Comparison of ENCODE assay signal across 9 cellular contexts in the genomic region with DNA sequence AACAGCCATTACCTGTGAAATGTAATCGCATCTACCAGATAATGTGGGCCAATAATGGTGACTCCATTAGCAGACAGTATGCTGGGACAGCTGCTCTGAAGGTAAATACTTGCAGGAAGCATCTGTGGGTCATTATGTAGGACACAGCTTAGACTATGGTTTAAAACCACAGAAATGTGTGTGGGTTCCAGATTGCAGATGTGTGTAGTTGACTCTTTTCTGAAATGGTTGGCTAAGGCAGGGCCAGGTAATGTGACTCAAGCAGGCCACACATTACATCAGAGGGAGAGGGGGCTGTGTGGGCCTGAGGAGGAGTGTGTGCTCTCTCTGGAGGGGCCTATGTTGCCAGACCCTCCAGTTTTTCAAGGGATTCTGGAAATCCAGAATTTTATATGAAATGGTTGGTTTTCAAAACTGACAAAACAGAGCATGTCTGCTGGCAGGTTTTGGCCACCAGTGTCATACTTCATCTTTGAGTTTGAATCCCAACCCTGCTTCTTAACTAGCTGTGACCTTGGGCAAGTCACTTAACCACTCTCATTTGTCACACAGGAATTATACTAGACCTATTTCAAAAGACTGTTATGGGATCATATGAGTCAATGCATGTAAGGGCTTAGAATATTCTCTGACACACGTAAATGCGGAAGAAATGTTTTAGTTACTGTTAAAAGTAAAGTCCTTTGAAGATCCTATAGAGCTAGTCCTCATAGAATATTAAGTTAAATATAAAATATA.
DNase-seq lines count a peak whose midpoint lies in the region; ATAC-seq, FAIRE-seq and TF ChIP-seq lines count a peak whose summit lies in the region.
"Had no signal": no experiment of that assay in that cellular context is flagged by ENCODE, and none has a peak within 500 bp of the region (broad histone marks: within the 10 kb centered on the region; RNA-seq: fewer than 3 reads in every experiment).

No MANE protein-coding gene starts in this region.

- H3K79me2 ChIP-seq in keratinocyte (ENCODE audit: control insufficient read depth, insufficient read depth, low read length), result no peaks in the 10 kb centered on the region

- H3K27ac ChIP-seq in SJCRH30 (peak overlapping the region; percentile 24; the same call in 1 of the 2 replicates), keratinocyte (ENCODE audit: control insufficient read depth, insufficient read depth, low read length) (no peak overlapping the region), prostate gland (no peak overlapping the region), body of pancreas (no peak overlapping the region)

- TF ChIP-seq POLR2A in GM12891 (IDR thresholded peaks at IDR 0.05; ENCODE audit: low read depth, low read length) (no peak), prostate gland (IDR thresholded peaks at IDR 0.05) (no peak), body of pancreas (IDR thresholded peaks at IDR 0.05) (no peak)

- TF ChIP-seq CTCF in keratinocyte (optimal IDR thresholded peaks at IDR 0.05 in 1 of 3, IDR thresholded peaks at IDR 0.05 in 1 of 3, conservative IDR thresholded peaks at IDR 0.05 in 1 of 3; ENCODE audit: extremely low read depth in 1 of 3, insufficient read depth in 2 of 3, low read length in 3 of 3) (no peak), prostate gland (IDR thresholded peaks at IDR 0.05) (no peak), body of pancreas (IDR thresholded peaks at IDR 0.05) (no peak)

- H3K9ac ChIP-seq in keratinocyte (ENCODE audit: control insufficient read depth, extremely low read depth, insufficient read depth, low read length), result no peak overlapping the region

- intact Hi-C loops in prostate gland (cut with DNase I), result no loop called here
- intact Hi-C loops in body of pancreas (cut with DNase I), result no loop called here

- H3K4me3 ChIP-seq in SJCRH30 (no peak overlapping the region), keratinocyte (ENCODE audit: control insufficient read depth in 2 of 3, extremely low read depth in 1 of 3, insufficient read depth in 2 of 3, low read depth in 1 of 3, low read length in 3 of 3) (no peak overlapping the region), prostate gland (no peak overlapping the region), body of pancreas (no peak overlapping the region)

- no peaks in the 10 kb centered on the region for H3K9me1 ChIP-seq in keratinocyte (ENCODE audit: control insufficient read depth, extremely low read depth, insufficient read depth, low read length)

- no peak overlapping the region for H2AFZ ChIP-seq in keratinocyte (ENCODE audit: control insufficient read depth, low read length)

- dilution Hi-C loops in keratinocyte (cut with MboI; ENCODE audit: extremely low pct_ligation_motif_present, low sequenced_read_pairs), result no loop called here

- no peak overlapping the region for H3K4me2 ChIP-seq in keratinocyte (ENCODE audit: control insufficient read depth, extremely low read depth, insufficient read depth, low read depth, low read length)

- H3K9me3 ChIP-seq in SJCRH30 (replicated peaks) (no peaks in the 10 kb centered on the region), keratinocyte (ENCODE audit: control insufficient read depth, low read depth, low read length) (no peaks in the 10 kb centered on the region), prostate gland (no peaks in the 10 kb centered on the region), body of pancreas (no peaks in the 10 kb centered on the region)

- no peaks in the 10 kb centered on the region for H4K20me1 ChIP-seq in keratinocyte (ENCODE audit: control insufficient read depth, extremely low read depth, insufficient read depth, low read length)

- 93% methylated on average over 3 of the region's 3 CpGs for WGBS in prostate gland
- 87 to 96% methylated on average over 3 of the region's 3 CpGs for WGBS in body of pancreas, 2 donors

- H3K36me3 ChIP-seq in SJCRH30, result no peaks in the 10 kb centered on the region; the same call in 1 of the 2 replicates
- peaks cover 4 to 10% of the 10 kb centered on the region in 2 experiments for H3K36me3 ChIP-seq in keratinocyte (ENCODE audit: control insufficient read depth in 2 of 2, extremely low read depth in 1 of 2, insufficient read depth in 2 of 2, low read length in 2 of 2)
- H3K36me3 ChIP-seq in prostate gland, result no peaks in the 10 kb centered on the region
- H3K36me3 ChIP-seq in body of pancreas (replicated peaks in 1 of 2; ENCODE audit: insufficient read depth in 1 of 2, low read depth in 2 of 2), result no peaks in the 10 kb centered on the region

- DNase-seq in GM12891 (ENCODE audit: insufficient read length, low spot score) (no peak), SJCRH30 (peak; percentile 52 to 71), keratinocyte (ENCODE audit: low read depth, low spot score) (peak; percentile 7), prostate gland (ENCODE audit: low spot score) (no peak), NCI-H1417 (lab: John Stamatoyannopoulos, UW) (no peak), body of pancreas (no peak), HuH-7.5 (ENCODE audit: low spot score) (no peak)
- DNase-seq: activated gamma-delta T cell treated with Interleukin-2 at 50 U/mL for 16 hours had no signal

- H3K27me3 ChIP-seq in SJCRH30 (no peaks in the 10 kb centered on the region), keratinocyte (ENCODE audit: control insufficient read depth, extremely low read depth, insufficient read depth, low read length) (no peaks in the 10 kb centered on the region), prostate gland (replicated peaks; ENCODE audit: insufficient read depth) (no peaks in the 10 kb centered on the region), body of pancreas (no peaks in the 10 kb centered on the region)

- FAIRE-seq in GM12891 (lab: Jason Lieb, UNC), result peak; percentile 93
- FAIRE-seq in keratinocyte (lab: Jason Lieb, UNC), result peak; percentile 58

- H3K4me1 ChIP-seq in SJCRH30 (peaks cover 17% of the 10 kb centered on the region), keratinocyte (ENCODE audit: control insufficient read depth, extremely low read depth, insufficient read depth, low read length) (no peaks in the 10 kb centered on the region), prostate gland (replicated peaks) (no peaks in the 10 kb centered on the region), body of pancreas (peaks cover 6% of the 10 kb centered on the region)

- ATAC-seq in HG02870 (IDR thresholded peaks at IDR 0.05; ENCODE audit: unreplicated experiment) (peak; percentile 72), body of pancreas (no peak)

TF ChIP-seq in GM12891, 5 proteins besides CTCF, POLR2A, EP300 and RAD21:
- TF ChIP-seq PAX5 (IDR thresholded peaks at IDR 0.05; ENCODE audit: insufficient read depth, low read length, severe bottlenecking) (no peak), TAF1 (IDR thresholded peaks at IDR 0.05; ENCODE audit: low read depth, low read length) (no peak), POLR2AphosphoS5 (IDR thresholded peaks at IDR 0.05; ENCODE audit: low read depth, low read length) (no peak), SPI1 (IDR thresholded peaks at IDR 0.05; ENCODE audit: low read depth, low read length) (no peak), POU2F2 (IDR thresholded peaks at IDR 0.05; ENCODE audit: low read depth, low read length) (no peak)

Comparison
In these comparisons a context has a peak if more than half of its experiments do, and no peak if none do; other contexts are left out.
1. DNase-seq: peak in SJCRH30 (2 of 2) and keratinocyte (single experiment); none in GM12891 (single experiment), prostate gland (single experiment), NCI-H1417 (0 of 3), body of pancreas (0 of 4) and HuH-7.5 (single experiment).